ENCODE assay signal across 7 cellular contexts in genomic region chr12:48682533-48682905, GRCh38. TPM values are rescaled to one million over a fixed set of nuclear protein-coding genes. Genes with fewer than 3 reads are reported as not detected.
DNase-seq lines count a peak whose midpoint lies in the region; TF ChIP-seq lines count a peak whose summit lies in the region.
"Not testable (repeated sequence)": the region's sequence is repeated elsewhere in the genome, so short reads cannot be mapped to it uniquely, and the experiment has no call there.

No MANE protein-coding gene starts in this region.

- not testable (repeated sequence) for H3K9me3 ChIP-seq in NT2/D1 (ENCODE audit: insufficient read depth, low read length); left ventricle myocardium inferior (replicated peaks); muscle layer of colon (ENCODE audit: low read length); skeletal muscle tissue (ENCODE audit: control insufficient read depth in 3 of 3, low read length in 3 of 3)

- not testable (repeated sequence) for H3K27me3 Mint-ChIP-seq in activated T-cell treated with anti-CD3 and anti-CD28 coated beads, Interleukin-2, amount 50 U/mL, for 24 hours

- TF ChIP-seq CTCF in GM12865 (IDR thresholded peaks at IDR 0.05; ENCODE audit: insufficient read depth, low read depth, low read length, missing control alignments); choroid plexus epithelial cell (conservative IDR thresholded peaks at IDR 0.05; ENCODE audit: low read depth, low read length); left ventricle myocardium inferior (IDR thresholded peaks at IDR 0.05; ENCODE audit: borderline replicate concordance): not testable (repeated sequence)

- H3K27ac Mint-ChIP-seq in activated T-cell treated with anti-CD3 and anti-CD28 coated beads, Interleukin-2, amount 50 U/mL, for 24 hours, result peak overlapping the region; percentile 95

- not testable (repeated sequence) for H3K9me3 Mint-ChIP-seq in activated T-cell treated with anti-CD3 and anti-CD28 coated beads, Interleukin-2, amount 50 U/mL, for 24 hours

- peak overlapping the region; percentile 99 for H3K4me3 Mint-ChIP-seq in activated T-cell treated with anti-CD3 and anti-CD28 coated beads, Interleukin-2, amount 50 U/mL, for 24 hours

- H3K27ac ChIP-seq in left ventricle myocardium inferior (replicated peaks) (peak overlapping the region; percentile 94), muscle layer of colon (ENCODE audit: low read depth, low read length) (peak overlapping the region; percentile 72)
- H3K27ac ChIP-seq in skeletal muscle tissue (ENCODE audit: low read depth, low read length), result not testable (repeated sequence)

- H3K9ac ChIP-seq in NT2/D1 (ENCODE audit: insufficient read length, low read depth) (peak overlapping the region; percentile 82), skeletal muscle tissue (ENCODE audit: low read depth in 1 of 3, low read length in 3 of 3) (peak overlapping the region; percentile 69 to 99 (median 99))
- H3K9ac ChIP-seq in muscle layer of colon (ENCODE audit: low read length), result not testable (repeated sequence)

- H3K36me3 ChIP-seq in NT2/D1 (ENCODE audit: insufficient read depth, insufficient read length, low read length), result peaks cover 39% of the 10 kb centered on the region
- peaks cover 29% of the 10 kb centered on the region for H3K36me3 ChIP-seq in left ventricle myocardium inferior
- H3K36me3 ChIP-seq in muscle layer of colon (ENCODE audit: insufficient read depth, low read length), result peaks cover 18% of the 10 kb centered on the region
- H3K36me3 ChIP-seq in skeletal muscle tissue (ENCODE audit: control insufficient read depth in 3 of 3, insufficient read depth in 3 of 3, low read length in 3 of 3), result peaks cover 7 to 25% (median 18%) of the 10 kb centered on the region in 3 donors

- peaks cover 49% of the 10 kb centered on the region for H3K36me3 Mint-ChIP-seq in activated T-cell treated with anti-CD3 and anti-CD28 coated beads, Interleukin-2, amount 50 U/mL, for 24 hours (ENCODE audit: low read depth)

- H3K4me1 ChIP-seq in NT2/D1 (ENCODE audit: insufficient read depth, insufficient read length), result not testable (repeated sequence)
- H3K4me1 ChIP-seq in left ventricle myocardium inferior (peaks cover 51% of the 10 kb centered on the region), muscle layer of colon (ENCODE audit: insufficient read depth, low read length) (peaks cover 34% of the 10 kb centered on the region), skeletal muscle tissue (ENCODE audit: control insufficient read depth in 3 of 3, insufficient read depth in 3 of 3, low read length in 3 of 3) (peaks cover 24 to 39% (median 25%) of the 10 kb centered on the region in 3 donors)

- DNase-seq in GM12865 (ENCODE audit: low read depth); NT2/D1 (ENCODE audit: low read depth, low spot score); activated T-cell treated with anti-CD3 and anti-CD28 coated beads, Interleukin-2, amount 50 U/mL, for 24 hours; choroid plexus epithelial cell (ENCODE audit: low read depth); left ventricle myocardium inferior: not testable (repeated sequence)

- peaks cover 39% of the 10 kb centered on the region for H3K4me1 Mint-ChIP-seq in activated T-cell treated with anti-CD3 and anti-CD28 coated beads, Interleukin-2, amount 50 U/mL, for 24 hours (ENCODE audit: low read depth)

- not testable (repeated sequence) for H3K27me3 ChIP-seq in NT2/D1 (ENCODE audit: insufficient read depth, insufficient read length); left ventricle myocardium inferior (ENCODE audit: low read depth); muscle layer of colon (ENCODE audit: control insufficient read depth in 1 of 2, insufficient read depth in 2 of 2, low read length in 2 of 2); skeletal muscle tissue (ENCODE audit: control insufficient read depth in 3 of 3, insufficient read depth in 3 of 3, low read length in 3 of 3)

- peak overlapping the region; percentile 89 for H3K4me3 ChIP-seq in GM12865 (ENCODE audit: low read depth, low read length)
- H3K4me3 ChIP-seq in NT2/D1 (ENCODE audit: insufficient read length, low read depth), result peak overlapping the region; percentile 88
- H3K4me3 ChIP-seq in choroid plexus epithelial cell (ENCODE audit: low read depth, low read length), result peak overlapping the region; percentile 68
- peak overlapping the region; percentile 99 for H3K4me3 ChIP-seq in left ventricle myocardium inferior
- H3K4me3 ChIP-seq in muscle layer of colon (ENCODE audit: low read depth in 1 of 2, low read length in 2 of 2), result peak overlapping the region; percentile 50 to 78
- peak overlapping the region; percentile 81 to 100 (median 82) for H3K4me3 ChIP-seq in skeletal muscle tissue (ENCODE audit: low read length in 3 of 3)

- intact Hi-C loops in left ventricle myocardium inferior (cut with micrococcal nuclease), result not testable (repeated sequence)

RNA-seq across cellular contexts. Expression of gene KANSL2, which starts 0.5 kb away (rescaled TPM):
- 23.1 TPM for total RNA-seq in left ventricle myocardium inferior
- total RNA-seq in skeletal muscle tissue, result 53.8 TPM

RNA-seq across cellular contexts. Expression of gene CCNT1, which starts 34.0 kb away (rescaled TPM):
- 18.4 TPM for total RNA-seq in left ventricle myocardium inferior
- 27.7 TPM for total RNA-seq in skeletal muscle tissue
